18 cellular contexts compared by ENCODE assay signal in genomic region chr6:167588181-167588919, GRCh38.
A peak's percentile ranks its signal among the peaks of the same experiment; 100 is the strongest.
DNase-seq lines count a peak whose midpoint lies in the region; ATAC-seq and TF ChIP-seq lines count a peak whose summit lies in the region.
"Had no signal": no experiment of that assay in that cellular context is flagged by ENCODE, and none has a peak within 500 bp of the region (broad histone marks: within the 10 kb centered on the region; RNA-seq: fewer than 3 reads in every experiment).

No MANE protein-coding gene starts in this region.

- TF ChIP-seq EP300 in sigmoid colon (IDR thresholded peaks at IDR 0.05): no peak

- DNase-seq in Daoy (ENCODE audit: low read depth) (peak; percentile 19), astrocyte of the spinal cord (ENCODE audit: low read depth, low spot score) (peak; percentile 52), iPS-NIHi11 (ENCODE audit: low spot score) (peak; percentile 11), sigmoid colon (peak; percentile 48), NCI-H748 (lab: John Stamatoyannopoulos, UW; ENCODE audit: unreplicated experiment) (no peak), putamen (ENCODE audit: low spot score) (no peak), NCI-H1417 treated with DMSO at 0.1 percent for 48 hours (lab: John Stamatoyannopoulos, UW) (no peak)
- DNase-seq: activated CD4-positive, CD25-positive, alpha-beta regulatory T cell; effector CD8-positive, alpha-beta T cell; EL; GOT3; left colon; MG63; NCI-H2107; stimulated activated CD4-positive, alpha-beta T cell treated with anti-CD3 and anti-CD28 coated beads, Interleukin-15, amount 100 ng/mL, for 24 hours had no signal

- WGBS in sigmoid colon, 2 donors: 80 to 83% methylated on average over 20 of the region's 20 CpGs

- intact Hi-C loops in sigmoid colon (cut with DNase I): no loop called here

- no peak for ATAC-seq in GM21717 (IDR thresholded peaks at IDR 0.05; ENCODE audit: unreplicated experiment)
- ATAC-seq: left colon had no signal

- no peak for TF ChIP-seq POLR2A in sigmoid colon (IDR thresholded peaks at IDR 0.05)

- H3K27me3 ChIP-seq in sigmoid colon: no peaks in the 10 kb centered on the region
- H3K27me3 ChIP-seq: adrenal gland, neutrophil had no signal

- TF ChIP-seq CTCF in astrocyte of the spinal cord (IDR thresholded peaks at IDR 0.05; ENCODE audit: low read depth, low read length) (no peak), sigmoid colon (IDR thresholded peaks at IDR 0.05) (no peak)

- peaks cover 0 to 5% (median 0%) of the 10 kb centered on the region in 4 donors for H3K9me3 ChIP-seq in sigmoid colon

- in situ Hi-C loops in astrocyte of the spinal cord (cut with HindIII; ENCODE audit: low sequenced_read_pairs): no loop called here

- no peaks in the 10 kb centered on the region for H3K36me3 ChIP-seq in sigmoid colon
- H3K36me3 ChIP-seq: adrenal gland, MG63, neutrophil had no signal

- H3K4me1 ChIP-seq in sigmoid colon: no peaks in the 10 kb centered on the region
- H3K4me1 ChIP-seq: adrenal gland had no signal

- no peak overlapping the region for H3K27ac ChIP-seq in sigmoid colon
- H3K27ac ChIP-seq: neutrophil had no signal

- no peak overlapping the region for H3K4me3 ChIP-seq in astrocyte of the spinal cord (ENCODE audit: low read depth, low read length)
- H3K4me3 ChIP-seq in sigmoid colon: no peak overlapping the region
- H3K4me3 ChIP-seq: adrenal gland, MG63 had no signal

Comparison
In these comparisons a context has a peak if more than half of its experiments do, and no peak if none do; other contexts are left out.
1. DNase-seq: peak in Daoy (single experiment), astrocyte of the spinal cord (single experiment), iPS-NIHi11 (single experiment) and sigmoid colon (single experiment); none in NCI-H748 (single experiment), putamen (single experiment) and NCI-H1417 treated with DMSO at 0.1 percent for 48 hours (single experiment).